ENCODE assay signal across 17 cellular contexts in the genomic region with DNA sequence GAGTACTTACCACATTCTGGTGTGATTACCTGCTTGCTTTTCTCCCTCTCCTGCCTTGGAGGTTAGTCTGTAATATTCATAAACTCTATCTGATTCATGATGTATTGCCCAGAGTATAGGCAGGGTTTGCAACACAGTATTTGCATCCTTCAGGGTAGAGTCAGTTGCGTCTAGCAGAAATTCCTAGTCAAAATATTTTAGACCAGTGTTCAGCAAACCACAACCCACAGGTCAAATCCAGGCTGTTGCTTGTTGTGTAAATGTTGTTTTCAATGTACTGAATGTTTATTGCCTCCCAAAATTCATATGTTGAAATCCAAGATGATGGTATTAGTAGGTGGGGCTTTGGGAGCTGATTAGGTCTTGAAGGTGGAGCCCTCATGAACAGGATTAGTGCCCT.
"Had no signal": no experiment of that assay in that cellular context is flagged by ENCODE, and none has a peak within 500 bp of the region (broad histone marks: within the 10 kb centered on the region; RNA-seq: fewer than 3 reads in every experiment).

No MANE protein-coding gene starts in this region.

- ATAC-seq: body of pancreas; stimulated activated naive B cell treated with anti-CD40 and anti-IgM and Interleukin-4, amounts not matched to agents 10 μg/mL and 1 μg/mL and 100 μg/mL, for 72 hours; T-cell had no signal

- DNase-seq: activated CD4-positive, alpha-beta T cell treated with anti-CD3 and anti-CD28 coated beads for 1 hour; activated CD4-positive, alpha-beta T cell treated with anti-CD3 and anti-CD28 coated beads, Interleukin-2, amount 50 U/mL, for 4 hours; activated naive CD4-positive, alpha-beta T cell treated with anti-CD3 and anti-CD28 coated beads, Interleukin-2, amount 50 U/mL, for 16 hours; adrenal gland; body of pancreas; erythroblast; head of caudate nucleus; immature natural killer cell; nucleus accumbens; posterior cingulate gyrus; stimulated activated CD4-positive, alpha-beta T cell treated with anti-CD3 and anti-CD28 coated beads, Interleukin-15, amount 100 ng/mL, for 24 hours; stimulated activated CD4-positive, alpha-beta T cell treated with anti-CD3 and anti-CD28 coated beads, Interleukin-4, amount 100 ng/mL, for 1 hour; stimulated activated naive B cell treated with anti-CD40 and anti-IgM and Interleukin-4, amounts not matched to agents 10 μg/mL and 1 μg/mL and 100 μg/mL, for 72 hours; T-cell; T1000; tibial artery; uterus had no signal

- H3K4me3 ChIP-seq: adrenal gland, body of pancreas, tibial artery, uterus had no signal
